11 cellular contexts compared by ENCODE assay signal in genomic region chr1:200816624-200817224, GRCh38. TPM values are rescaled to one million over a fixed set of nuclear protein-coding genes. Genes with fewer than 3 reads are reported as not detected.
DNase-seq lines count a peak whose midpoint lies in the region; ATAC-seq, FAIRE-seq and TF ChIP-seq lines count a peak whose summit lies in the region.
"Not testable (repeated sequence)": the region's sequence is repeated elsewhere in the genome, so short reads cannot be mapped to it uniquely, and the experiment has no call there.
"Had no signal": no experiment of that assay in that cellular context is flagged by ENCODE, and none has a peak within 500 bp of the region (broad histone marks: within the 10 kb centered on the region; RNA-seq: fewer than 3 reads in every experiment).

No MANE protein-coding gene starts in this region.

- not testable (repeated sequence) for DNase-seq in D721Med (ENCODE audit: insufficient read length, low spot score); HTR-8/SVneo (ENCODE audit: insufficient read length, low spot score); activated CD4-positive, alpha-beta T cell treated with anti-CD3 and anti-CD28 coated beads for 36 hours
- peak; percentile 12 for DNase-seq in bronchial epithelial cell (ENCODE audit: low read depth)

- H3K36me3 ChIP-seq in bronchial epithelial cell (ENCODE audit: control insufficient read depth, insufficient read depth, low read length) = peaks cover 10% of the 10 kb centered on the region
- not testable (repeated sequence) for H3K36me3 ChIP-seq in liver (ENCODE audit: control insufficient read depth in 4 of 4, insufficient read depth in 3 of 4, low read depth in 1 of 4, low read length in 3 of 4)

- not testable (repeated sequence) for H3K27me3 ChIP-seq in bronchial epithelial cell (ENCODE audit: control insufficient read depth, insufficient read depth, low read length); liver (ENCODE audit: control insufficient read depth in 4 of 4, insufficient read depth in 4 of 4, low read length in 3 of 4)

- not testable (repeated sequence) for H3K9ac ChIP-seq in liver (ENCODE audit: low read depth in 1 of 2, low read length in 2 of 2)

- not testable (repeated sequence) for H3K4me1 Mint-ChIP-seq in activated CD4-positive, alpha-beta T cell treated with anti-CD3 and anti-CD28 coated beads for 36 hours

- H3K9me3 ChIP-seq in liver (ENCODE audit: control insufficient read depth in 4 of 4, low read length in 3 of 4) = not testable (repeated sequence)

- FAIRE-seq in D721Med (lab: Jason Lieb, UNC) = peak; percentile 72
- peak; percentile 31 for FAIRE-seq in HTR-8/SVneo (lab: Jason Lieb, UNC)
- FAIRE-seq in bronchial epithelial cell (lab: Jason Lieb, UNC) = not testable (repeated sequence)

- POLR2A ChIA-PET in activated CD4-positive, alpha-beta T cell treated with anti-CD3 and anti-CD28 coated beads for 36 hours (lab: Charles Lee) = not testable (repeated sequence)

- CTCF ChIA-PET in activated CD4-positive, alpha-beta T cell treated with anti-CD3 and anti-CD28 coated beads for 36 hours (lab: Charles Lee) = not testable (repeated sequence)

- TF ChIP-seq RAD21 in liver (IDR thresholded peaks at IDR 0.05) = not testable (repeated sequence)

- not testable (repeated sequence) for H3K27ac Mint-ChIP-seq in activated CD4-positive, alpha-beta T cell treated with anti-CD3 and anti-CD28 coated beads for 36 hours

- not testable (repeated sequence) for H3K4me3 ChIP-seq in bronchial epithelial cell (ENCODE audit: low read depth, low read length); liver (ENCODE audit: low read depth in 1 of 3, low read length in 3 of 3)

- TF ChIP-seq CTCF in D721Med (IDR thresholded peaks at IDR 0.05; ENCODE audit: insufficient read depth, missing control alignments); bronchial epithelial cell (IDR thresholded peaks at IDR 0.05; ENCODE audit: insufficient read depth, low read length, severe bottlenecking); liver (IDR thresholded peaks at IDR 0.05; ENCODE audit: low read depth, low read length, missing input control): not testable (repeated sequence)

- not testable (repeated sequence) for H3K9me3 Mint-ChIP-seq in activated CD4-positive, alpha-beta T cell treated with anti-CD3 and anti-CD28 coated beads for 36 hours (ENCODE audit: low read depth)

- H3K4me3 Mint-ChIP-seq in activated CD4-positive, alpha-beta T cell treated with anti-CD3 and anti-CD28 coated beads for 36 hours = not testable (repeated sequence)

- ATAC-seq in activated CD4-positive, alpha-beta T cell treated with anti-CD3 and anti-CD28 coated beads for 36 hours = peak; percentile 23

- not testable (repeated sequence) for H3K36me3 Mint-ChIP-seq in activated CD4-positive, alpha-beta T cell treated with anti-CD3 and anti-CD28 coated beads for 36 hours (ENCODE audit: low read depth)

- intact Hi-C loops in activated CD4-positive, alpha-beta T cell treated with anti-CD3 and anti-CD28 coated beads for 36 hours (cut with DNase I, micrococcal nuclease) = not testable (repeated sequence)

- H3K4me1 ChIP-seq in liver (ENCODE audit: control insufficient read depth in 4 of 4, insufficient read depth in 4 of 4, low read length in 3 of 4) = not testable (repeated sequence)

- H3K27ac ChIP-seq in liver (ENCODE audit: low read depth in 1 of 2, low read length in 2 of 2) = not testable (repeated sequence)

- WGBS in liver = 89% methylated on average over 25 of the region's 26 CpGs

- H3K27me3 Mint-ChIP-seq in activated CD4-positive, alpha-beta T cell treated with anti-CD3 and anti-CD28 coated beads for 36 hours = not testable (repeated sequence)

TF ChIP-seq in liver, 16 proteins besides CTCF, POLR2A, EP300 and RAD21:
- TF ChIP-seq FOXA2 (IDR thresholded peaks at IDR 0.05) (peak; percentile 92), FOXA1 (IDR thresholded peaks at IDR 0.05) (peak; percentile 60)

RNA-seq across cellular contexts. Expression of gene GPR25, which starts 56.1 kb away (rescaled TPM):
- total RNA-seq in activated CD4-positive, alpha-beta T cell treated with anti-CD3 and anti-CD28 coated beads for 36 hours = not detected
- not detected in 2 replicates for total RNA-seq in bronchial epithelial cell
- under 1 TPM in 1 of 2 donors, not detected in 1; 0.08 TPM for total RNA-seq in liver
- polyA plus RNA-seq in liver = under 1 TPM in 1 of 2 donors, not detected in 1; 0.13 TPM
- total RNA-seq: Caco-2, Calu3, Daoy, G401, GM12878 had no signal
- polyA plus RNA-seq: BJ, GM12878 had no signal
